27 cellular contexts compared by ENCODE assay signal in genomic region chr7:48114589-48114988, GRCh38. TPM values are rescaled to one million over a fixed set of nuclear protein-coding genes. Genes with fewer than 3 reads are reported as not detected.
A peak's percentile ranks its signal among the peaks of the same experiment; 100 is the strongest.
DNase-seq lines count a peak whose midpoint lies in the region; ATAC-seq, FAIRE-seq and TF ChIP-seq lines count a peak whose summit lies in the region.
"Had no signal": no experiment of that assay in that cellular context is flagged by ENCODE, and none has a peak within 500 bp of the region (broad histone marks: within the 10 kb centered on the region; RNA-seq: fewer than 3 reads in every experiment).

No MANE protein-coding gene starts in this region.

- H3K9me3 ChIP-seq in Panc1 (ENCODE audit: control insufficient read depth, insufficient read depth, low read depth, low read length): no peaks in the 10 kb centered on the region
- no peaks in the 10 kb centered on the region for H3K9me3 ChIP-seq in keratinocyte (ENCODE audit: control insufficient read depth, low read depth, low read length)
- H3K9me3 ChIP-seq in trophoblast cell (ENCODE audit: insufficient read depth, low read depth, low read length): no peaks in the 10 kb centered on the region
- no peaks in the 10 kb centered on the region for H3K9me3 ChIP-seq in gastroesophageal sphincter
- H3K9me3 ChIP-seq in CD4-positive, alpha-beta memory T cell (ENCODE audit: control insufficient read depth in 1 of 2, low read length in 2 of 2): no peaks in the 10 kb centered on the region
- H3K9me3 ChIP-seq: A549; BE2C; BLaER1 treated with 17β-estradiol and CSF1 and Interleukin-3, amounts not matched to agents 10 nM and 100 nM; HAP-1 had no signal

- H3K36me3 Mint-ChIP-seq in activated naive CD4-positive, alpha-beta T cell treated with anti-CD3 and anti-CD28 coated beads, Interleukin-2, amount 50 U/mL, for 72 hours: no peaks in the 10 kb centered on the region
- peaks cover 0 to 5% of the 10 kb centered on the region in 2 donors for H3K36me3 Mint-ChIP-seq in CD4-positive, alpha-beta memory T cell

- H3K27me3 ChIP-seq in Panc1 (ENCODE audit: control insufficient read depth, insufficient read depth, low read length) (no peaks in the 10 kb centered on the region), keratinocyte (ENCODE audit: control insufficient read depth, extremely low read depth, insufficient read depth, low read length) (no peaks in the 10 kb centered on the region), trophoblast cell (ENCODE audit: insufficient read depth, low read length) (no peaks in the 10 kb centered on the region), gastroesophageal sphincter (no peaks in the 10 kb centered on the region), mesendoderm (ENCODE audit: insufficient read depth, low read length, poor library complexity) (no peaks in the 10 kb centered on the region)
- H3K27me3 ChIP-seq in CD4-positive, alpha-beta memory T cell (ENCODE audit: insufficient read depth, low read length): no peaks in the 10 kb centered on the region
- H3K27me3 ChIP-seq: BLaER1 treated with 17β-estradiol and CSF1 and Interleukin-3, amounts not matched to agents 10 nM and 100 nM had no signal

- H3K4me2 ChIP-seq in keratinocyte (ENCODE audit: control insufficient read depth, extremely low read depth, insufficient read depth, low read depth, low read length) (no peak overlapping the region), trophoblast cell (ENCODE audit: low read length) (no peak overlapping the region), mesendoderm (ENCODE audit: low read length) (no peak overlapping the region)
- H3K4me2 ChIP-seq: A549; BLaER1 treated with 17β-estradiol and CSF1 and Interleukin-3, amounts not matched to agents 10 nM and 100 nM; GM23338 had no signal

- TF ChIP-seq CTCF in Panc1 (IDR thresholded peaks at IDR 0.05) (no peak), keratinocyte (optimal IDR thresholded peaks at IDR 0.05 in 1 of 3, IDR thresholded peaks at IDR 0.05 in 1 of 3, conservative IDR thresholded peaks at IDR 0.05 in 1 of 3; ENCODE audit: extremely low read depth in 1 of 3, insufficient read depth in 2 of 3, low read length in 3 of 3) (no peak), gastroesophageal sphincter (IDR thresholded peaks at IDR 0.05) (no peak)

- H4K5ac ChIP-seq in mesendoderm (ENCODE audit: low read length): no peak overlapping the region

- H2AK5ac ChIP-seq in trophoblast cell (ENCODE audit: low read length): peak overlapping the region; percentile 13
- H2AK5ac ChIP-seq in mesendoderm (ENCODE audit: low read length): no peak overlapping the region

- H4K8ac ChIP-seq in trophoblast cell (ENCODE audit: low read depth, low read length): no peak overlapping the region
- H4K8ac ChIP-seq in mesendoderm (ENCODE audit: low read depth, low read length): no peak overlapping the region

- DNase-seq in activated naive CD4-positive, alpha-beta T cell treated with anti-CD3 and anti-CD28 coated beads, Interleukin-2, amount 50 U/mL, for 72 hours (ENCODE audit: low spot score in 2 of 2): no peak
- DNase-seq in activated naive CD4-positive, alpha-beta T cell treated with anti-CD3 and anti-CD28 coated beads, Interleukin-2, amount 50 U/mL, for 16 hours: no peak
- DNase-seq in Panc1 (ENCODE audit: low read depth, low spot score) (no peak), keratinocyte (ENCODE audit: low read depth, low spot score) (no peak), trophoblast cell (no peak), mesendoderm (no peak)
- DNase-seq in CD4-positive, alpha-beta memory T cell: no peak
- DNase-seq: 8988T; ACHN; AML-193; BE2C; Calu3; CD4-positive, alpha-beta T cell; COR-L47; DMS53; DMS79 treated with DMSO at 0.1 percent for 48 hours; GF-D8; HFFc6 had no signal

- no peak overlapping the region for H3K23ac ChIP-seq in trophoblast cell (ENCODE audit: low read length)
- no peak overlapping the region for H3K23ac ChIP-seq in mesendoderm (ENCODE audit: low read length)

- H3K4ac ChIP-seq in trophoblast cell (ENCODE audit: low read depth, low read length) (no peak overlapping the region), mesendoderm (ENCODE audit: low read depth, low read length) (no peak overlapping the region)

- H3K9me3 Mint-ChIP-seq in activated naive CD4-positive, alpha-beta T cell treated with anti-CD3 and anti-CD28 coated beads, Interleukin-2, amount 50 U/mL, for 72 hours: no peaks in the 10 kb centered on the region
- H3K9me3 Mint-ChIP-seq in CD4-positive, alpha-beta memory T cell: no peaks in the 10 kb centered on the region
- H3K9me3 Mint-ChIP-seq: CD4-positive, alpha-beta T cell; GM23338; HFFc6 had no signal

- H3K27ac Mint-ChIP-seq in activated naive CD4-positive, alpha-beta T cell treated with anti-CD3 and anti-CD28 coated beads, Interleukin-2, amount 50 U/mL, for 72 hours: peak overlapping the region; percentile 15 to 63
- H3K27ac Mint-ChIP-seq in CD4-positive, alpha-beta memory T cell: peak overlapping the region in 2 of 7 donors; percentile 57 to 76
- H3K27ac Mint-ChIP-seq: CD14-positive monocyte; CD4-positive, alpha-beta T cell; GM23338; HFFc6 had no signal

- H2BK5ac ChIP-seq in trophoblast cell (ENCODE audit: low read depth, low read length, poor library complexity) (no peak overlapping the region), mesendoderm (ENCODE audit: low read length) (no peak overlapping the region)

- POLR2A ChIA-PET in Panc1 (lab: Charles Lee): interaction anchor here (0.7 kb wide), 1 partner anchor 44 kb away, joined by 3 read pairs; no protein-coding TSS in a partner anchor
- POLR2A ChIA-PET in CD4-positive, alpha-beta memory T cell (lab: Charles Lee; ENCODE audit: partially characterized antibody): no interaction called here

- H3K27ac ChIP-seq in Panc1 (ENCODE audit: low read length): peak overlapping the region; percentile 49; the same call in 1 of the 2 replicates
- H3K27ac ChIP-seq in keratinocyte (ENCODE audit: control insufficient read depth, insufficient read depth, low read length): no peak overlapping the region
- no peak overlapping the region for H3K27ac ChIP-seq in trophoblast cell (ENCODE audit: low read depth, low read length)
- H3K27ac ChIP-seq in gastroesophageal sphincter: no peak overlapping the region
- H3K27ac ChIP-seq in mesendoderm (ENCODE audit: low read depth, low read length): no peak overlapping the region
- no peak overlapping the region for H3K27ac ChIP-seq in CD4-positive, alpha-beta memory T cell (ENCODE audit: low read depth, low read length)
- H3K27ac ChIP-seq: A549; BLaER1 treated with 17β-estradiol and CSF1 and Interleukin-3, amounts not matched to agents 10 nM and 100 nM had no signal

- H3K79me2 ChIP-seq in keratinocyte (ENCODE audit: control insufficient read depth, insufficient read depth, low read length) (no peaks in the 10 kb centered on the region), trophoblast cell (ENCODE audit: control insufficient read depth, insufficient read depth, low read length, poor library complexity) (no peaks in the 10 kb centered on the region), mesendoderm (ENCODE audit: control insufficient read depth, insufficient read depth, low read length) (no peaks in the 10 kb centered on the region)

- TF ChIP-seq POLR2A in gastroesophageal sphincter (IDR thresholded peaks at IDR 0.05): no peak

- no CpG with 5 or more reads among the region's 7 CpGs for WGBS in trophoblast cell (ENCODE audit: extremely low coverage, insufficient coverage, insufficient read length)
- WGBS in gastroesophageal sphincter (ENCODE audit: low coverage in 1 of 2), 2 donors: 100% methylated on average over 3 of the region's 7 CpGs; no CpG with 5 or more reads in 1 of the 2 donors
- WGBS in mesendoderm (ENCODE audit: extremely low coverage, insufficient coverage, low lambda C conversion rate): no CpG with 5 or more reads among the region's 7 CpGs

- peak overlapping the region; percentile 4 for H3K14ac ChIP-seq in trophoblast cell (ENCODE audit: low read length)

- in situ Hi-C loops in Panc1 (cut with HindIII; ENCODE audit: low pct_unique_long_range_greater_than_20kb, low sequenced_read_pairs): no loop called here

- dilution Hi-C loops in keratinocyte (cut with MboI; ENCODE audit: extremely low pct_ligation_motif_present, low sequenced_read_pairs): no loop called here

- no peaks in the 10 kb centered on the region for H3K27me3 Mint-ChIP-seq in CD4-positive, alpha-beta memory T cell
- H3K27me3 Mint-ChIP-seq: CD4-positive, alpha-beta T cell had no signal

- H3K4me3 Mint-ChIP-seq in CD4-positive, alpha-beta memory T cell: no peak overlapping the region
- H3K4me3 Mint-ChIP-seq: CD14-positive monocyte; CD4-positive, alpha-beta T cell; GM23338; HFFc6 had no signal

- H3K4me3 ChIP-seq in Panc1 (ENCODE audit: low read depth in 2 of 2, low read length in 2 of 2) (no peak overlapping the region), keratinocyte (ENCODE audit: control insufficient read depth in 2 of 3, extremely low read depth in 1 of 3, insufficient read depth in 2 of 3, low read depth in 1 of 3, low read length in 3 of 3) (no peak overlapping the region), trophoblast cell (ENCODE audit: low read depth, low read length) (no peak overlapping the region), gastroesophageal sphincter (no peak overlapping the region), mesendoderm (ENCODE audit: low read length) (no peak overlapping the region)
- no peak overlapping the region for H3K4me3 ChIP-seq in CD4-positive, alpha-beta memory T cell (ENCODE audit: low read length in 2 of 2)
- H3K4me3 ChIP-seq: A549; BLaER1 treated with 17β-estradiol and CSF1 and Interleukin-3, amounts not matched to agents 10 nM and 100 nM; GM23338; HAP-1 had no signal

- no peak for FAIRE-seq in keratinocyte (lab: Jason Lieb, UNC)
- FAIRE-seq: A549, GM12891, GM18507, H54 had no signal

- peak overlapping the region; percentile 80 for H4K91ac ChIP-seq in trophoblast cell (ENCODE audit: low read depth, low read length)

- no peak overlapping the region for H2BK15ac ChIP-seq in mesendoderm (replicated peaks; ENCODE audit: low read depth)

- H3K79me1 ChIP-seq in trophoblast cell (ENCODE audit: low read length) (peaks cover 6% of the 10 kb centered on the region), mesendoderm (ENCODE audit: low read length) (no peaks in the 10 kb centered on the region)

- intact Hi-C loops in Panc1 (cut with micrococcal nuclease; ENCODE audit: unreplicated experiment): loop anchor here (5.0 kb wide), 1 partner anchor 1738 kb away; no protein-coding TSS in a partner anchor
- intact Hi-C loops in CD4-positive, alpha-beta memory T cell (cut with micrococcal nuclease): no loop called here

- peaks cover 5% of the 10 kb centered on the region for H4K20me1 ChIP-seq in keratinocyte (ENCODE audit: control insufficient read depth, extremely low read depth, insufficient read depth, low read length)

- H3K18ac ChIP-seq in trophoblast cell (ENCODE audit: low read length) (no peak overlapping the region), mesendoderm (ENCODE audit: low read length) (no peak overlapping the region)

- peak overlapping the region; percentile 16 for H2BK12ac ChIP-seq in trophoblast cell (ENCODE audit: low read length)

- no peak overlapping the region for H3K9ac ChIP-seq in keratinocyte (ENCODE audit: control insufficient read depth, extremely low read depth, insufficient read depth, low read length)
- no peak overlapping the region for H3K9ac ChIP-seq in trophoblast cell (ENCODE audit: low read length)
- H3K9ac ChIP-seq in mesendoderm (ENCODE audit: low read length): no peak overlapping the region
- H3K9ac ChIP-seq: BLaER1 treated with 17β-estradiol and CSF1 and Interleukin-3, amounts not matched to agents 10 nM and 100 nM had no signal

- H3K56ac ChIP-seq in mesendoderm (ENCODE audit: low read length): no peak overlapping the region

- no peak overlapping the region for H4K12ac ChIP-seq in trophoblast cell (ENCODE audit: low read depth, low read length)

- CTCF ChIA-PET in Panc1 (lab: Charles Lee): no interaction called here
- CTCF ChIA-PET in CD4-positive, alpha-beta memory T cell (lab: Charles Lee; ENCODE audit: partially characterized antibody): interaction anchor here (1.0 to 2.0 kb wide), 3 partner anchors 123 to 169 kb away, joined by 3 to 9 read pairs (median 4); no protein-coding TSS in a partner anchor

- no peak for ATAC-seq in activated naive CD4-positive, alpha-beta T cell treated with anti-CD3 and anti-CD28 coated beads, Interleukin-2, amount 50 U/mL, for 72 hours
- no peak for ATAC-seq in Panc1
- no peak for ATAC-seq in gastroesophageal sphincter
- ATAC-seq: A549, GM23338 had no signal

- no TSS peak for BruUV-seq in Panc1 (replicated peaks; lab: Mats Ljungman, UMichigan)

- H3K9me1 ChIP-seq in keratinocyte (ENCODE audit: control insufficient read depth, extremely low read depth, insufficient read depth, low read length): no peaks in the 10 kb centered on the region

- H2BK120ac ChIP-seq in trophoblast cell (ENCODE audit: insufficient read depth, low read length, poor library complexity) (no peak overlapping the region), mesendoderm (ENCODE audit: low read depth, low read length) (no peak overlapping the region)

- H3K4me1 ChIP-seq in Panc1 (ENCODE audit: control insufficient read depth, insufficient read depth, low read length) (peaks cover 22% of the 10 kb centered on the region), keratinocyte (ENCODE audit: control insufficient read depth, extremely low read depth, insufficient read depth, low read length) (peaks cover 14% of the 10 kb centered on the region), trophoblast cell (ENCODE audit: control insufficient read depth in 1 of 2, insufficient read depth in 2 of 2, low read length in 2 of 2) (peaks cover 9% of the 10 kb centered on the region in 2 experiments), gastroesophageal sphincter (peaks cover 0 to 4% (median 0%) of the 10 kb centered on the region in 3 donors), mesendoderm (ENCODE audit: control insufficient read depth, low read depth, low read length) (no peaks in the 10 kb centered on the region)
- peaks cover 12% of the 10 kb centered on the region for H3K4me1 ChIP-seq in CD4-positive, alpha-beta memory T cell (ENCODE audit: insufficient read depth, low read length)
- H3K4me1 ChIP-seq: A549, BE2C, HAP-1 had no signal

- TF ChIP-seq EP300 in gastroesophageal sphincter (IDR thresholded peaks at IDR 0.05): no peak

- H3K4me1 Mint-ChIP-seq in CD4-positive, alpha-beta memory T cell: peaks cover 8 to 15% (median 10%) of the 10 kb centered on the region in 4 donors

- peak overlapping the region; percentile 59 for H2AFZ ChIP-seq in keratinocyte (ENCODE audit: control insufficient read depth, low read length)
- no peak overlapping the region for H2AFZ ChIP-seq in trophoblast cell (ENCODE audit: insufficient read depth, low read length, poor library complexity)

- no peaks in the 10 kb centered on the region for H3K36me3 ChIP-seq in Panc1 (ENCODE audit: control insufficient read depth, insufficient read depth, low read length)
- H3K36me3 ChIP-seq in keratinocyte (ENCODE audit: control insufficient read depth in 2 of 2, extremely low read depth in 1 of 2, insufficient read depth in 2 of 2, low read length in 2 of 2): no peaks in the 10 kb centered on the region
- H3K36me3 ChIP-seq in trophoblast cell (ENCODE audit: control insufficient read depth in 1 of 2, insufficient read depth in 2 of 2, low read length in 2 of 2): no peaks in the 10 kb centered on the region
- peaks cover 0 to under 1% of the 10 kb centered on the region in 2 donors for H3K36me3 ChIP-seq in gastroesophageal sphincter
- no peaks in the 10 kb centered on the region for H3K36me3 ChIP-seq in mesendoderm (ENCODE audit: control insufficient read depth, insufficient read depth, low read length)
- H3K36me3 ChIP-seq in CD4-positive, alpha-beta memory T cell (ENCODE audit: insufficient read depth, low read length): no peaks in the 10 kb centered on the region
- H3K36me3 ChIP-seq: BE2C, HAP-1 had no signal

RNA-seq across cellular contexts. Expression of gene UPP1, which starts 25.5 kb away (rescaled TPM):
- 10 to 100 TPM; 20.0 to 50.1 TPM for total RNA-seq in activated naive CD4-positive, alpha-beta T cell treated with anti-CD3 and anti-CD28 coated beads, Interleukin-2, amount 50 U/mL, for 72 hours
- 331 TPM for total RNA-seq in Panc1 (2021; ENCODE audit: unreplicated experiment)
- polyA plus RNA-seq in Panc1 (2012; ENCODE audit: insufficient read length): 234 TPM
- 165 to 226 TPM (median 202 TPM) in 3 replicates for polyA plus RNA-seq in keratinocyte
- polyA plus RNA-seq in keratinocyte (2011; ENCODE audit: low read depth): 303 TPM
- 124 and 240 TPM in 2 replicates for polyA plus RNA-seq in keratinocyte (2011; cell fraction: cytosol; rRNA removed)
- polyA plus RNA-seq in keratinocyte (2011; cell fraction: nucleus; rRNA removed): 328 and 366 TPM in 2 replicates
- polyA plus RNA-seq in keratinocyte (2012; ENCODE audit: low replicate concordance): 177 and 511 TPM in 2 replicates
- polyA minus RNA-seq in keratinocyte: 120 to 141 TPM (median 124 TPM) in 3 replicates
- polyA minus RNA-seq in keratinocyte (2011; cell fraction: cytosol; rRNA and poly(A)+ RNA removed): 141 TPM
- 105 and 108 TPM in 2 replicates for polyA minus RNA-seq in keratinocyte (2011; cell fraction: nucleus; rRNA and poly(A)+ RNA removed)
- 106 and 107 TPM in 2 replicates for polyA plus RNA-seq in trophoblast cell (2013)
- 10 to 100 TPM in 3 of 4 donors, 1 to 10 TPM in 1; 6.1 to 27.6 (median 12.0) TPM for total RNA-seq in gastroesophageal sphincter
- polyA plus RNA-seq in mesendoderm (2013, experiment 1 of 2): 28.8 TPM
- polyA plus RNA-seq in mesendoderm (2013, experiment 2 of 2): 31.4 TPM
- 10 to 100 TPM; 52.7 to 54.2 TPM for total RNA-seq in CD4-positive, alpha-beta memory T cell
- 100 to 1,000 TPM; 107 to 123 TPM for polyA plus RNA-seq in CD4-positive, alpha-beta memory T cell

RNA-seq across cellular contexts. Expression of gene ABCA13, which starts 56.7 kb away (rescaled TPM):
- not detected for total RNA-seq in activated naive CD4-positive, alpha-beta T cell treated with anti-CD3 and anti-CD28 coated beads, Interleukin-2, amount 50 U/mL, for 72 hours
- total RNA-seq in Panc1 (2021; ENCODE audit: unreplicated experiment) (1.7 TPM), gastroesophageal sphincter (under 1 TPM in 3 of 4 donors, not detected in 1; under 0.01 to 0.54 (median 0.04) TPM)
- 1.4 TPM for polyA plus RNA-seq in Panc1 (2012; ENCODE audit: insufficient read length)
- 0.23 to 0.76 TPM (median 0.61 TPM) in 3 replicates for polyA plus RNA-seq in keratinocyte
- not detected for polyA plus RNA-seq in keratinocyte (2011; ENCODE audit: low read depth)
- polyA plus RNA-seq in keratinocyte (2011; cell fraction: cytosol; rRNA removed): 0.16 and 0.19 TPM in 2 replicates
- 0.48 and 0.55 TPM in 2 replicates for polyA plus RNA-seq in keratinocyte (2011; cell fraction: nucleus; rRNA removed)
- polyA plus RNA-seq in keratinocyte (2012; ENCODE audit: low replicate concordance): 0.07 and 0.60 TPM in 2 replicates
- polyA minus RNA-seq in keratinocyte: 0.52 to 7.2 TPM (median 1.1 TPM) in 3 replicates
- 0.38 TPM for polyA minus RNA-seq in keratinocyte (2011; cell fraction: cytosol; rRNA and poly(A)+ RNA removed)
- 0.95 and 1.3 TPM in 2 replicates for polyA minus RNA-seq in keratinocyte (2011; cell fraction: nucleus; rRNA and poly(A)+ RNA removed)
- polyA plus RNA-seq in trophoblast cell (2013): 0.07 and 0.08 TPM in 2 replicates
- 0.01 TPM for polyA plus RNA-seq in mesendoderm (2013, experiment 1 of 2)
- 0.03 TPM for polyA plus RNA-seq in mesendoderm (2013, experiment 2 of 2)
- total RNA-seq in CD4-positive, alpha-beta memory T cell: not detected
- polyA plus RNA-seq in CD4-positive, alpha-beta memory T cell: not detected
- total RNA-seq: CD4-positive, alpha-beta T cell had no signal
- polyA plus RNA-seq: GM23338 had no signal
